Comparison of ENCODE assay signal across 18 cellular contexts in the genomic region with DNA sequence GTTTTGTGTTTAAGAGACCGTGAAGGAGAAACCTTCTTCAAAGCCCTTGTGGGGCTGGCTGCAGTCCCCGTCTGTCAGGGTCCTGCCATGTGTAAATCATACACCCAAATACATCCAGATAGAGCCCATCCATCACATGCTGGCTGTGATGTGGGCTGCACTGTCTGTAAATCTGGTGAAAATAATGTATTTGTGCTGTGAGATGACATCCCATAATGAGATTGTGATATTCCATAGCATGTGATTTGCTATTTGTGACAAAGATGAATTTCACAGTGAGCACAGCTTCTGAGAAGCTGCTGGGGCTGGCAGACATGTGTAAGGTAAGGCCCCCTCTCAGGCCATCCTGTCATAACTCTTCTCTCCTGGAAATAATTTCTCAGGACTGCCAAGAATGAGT.
DNase-seq lines count a peak whose midpoint lies in the region; ATAC-seq, FAIRE-seq and TF ChIP-seq lines count a peak whose summit lies in the region.
"Had no signal": no experiment of that assay in that cellular context is flagged by ENCODE, and none has a peak within 500 bp of the region (broad histone marks: within the 10 kb centered on the region; RNA-seq: fewer than 3 reads in every experiment).

No MANE protein-coding gene starts in this region.

- no peak for DNase-seq in GM12892 (ENCODE audit: insufficient read length)
- peak; percentile 30 for DNase-seq in left kidney (ENCODE audit: low read depth, low spot score)
- DNase-seq in retina, result peak; percentile 31
- DNase-seq in activated gamma-delta T cell treated with Interleukin-2 at 50 U/mL for 16 hours, result no peak
- DNase-seq: AML-193; Caco-2; Calu3; CD4-positive, alpha-beta T cell; CD8-positive, alpha-beta T cell; DMS79 treated with DMSO at 0.1 percent for 48 hours; GF-D8 had no signal

- ATAC-seq in GM18907 (IDR thresholded peaks at IDR 0.05; ENCODE audit: unreplicated experiment), result no peak
- ATAC-seq: A549; CD8-positive, alpha-beta T cell had no signal

- no peak for TF ChIP-seq POLR2A in GM12892 (IDR thresholded peaks at IDR 0.05; ENCODE audit: low read depth, low read length)

- FAIRE-seq in GM12892 (lab: Jason Lieb, UNC), result peak; percentile 50
- FAIRE-seq: A549, D721Med, G401.6, GM12891, GM18507, GM19239 had no signal

Comparison
In these comparisons a context has a peak if more than half of its experiments do, and no peak if none do; other contexts are left out.
1. DNase-seq: peak in left kidney (single experiment) and retina (single experiment); none in GM12892 (single experiment) and activated gamma-delta T cell treated with Interleukin-2 at 50 U/mL for 16 hours (single experiment).